ENCODE assay signal across 10 cellular contexts in genomic region chr1:205301842-205302588, GRCh38. TPM values are rescaled to one million over a fixed set of nuclear protein-coding genes. Genes with fewer than 3 reads are reported as not detected.
DNase-seq lines count a peak whose midpoint lies in the region; ATAC-seq and TF ChIP-seq lines count a peak whose summit lies in the region.
"Had no signal": no experiment of that assay in that cellular context is flagged by ENCODE, and none has a peak within 500 bp of the region (broad histone marks: within the 10 kb centered on the region; RNA-seq: fewer than 3 reads in every experiment).

No MANE protein-coding gene starts in this region.

- H3K27me3 Mint-ChIP-seq in GM23338 (ENCODE audit: insufficient read depth, low read depth, poor library complexity) = peaks cover 23% of the 10 kb centered on the region

- H3K4me3 Mint-ChIP-seq in GM23338 = peak overlapping the region; percentile 57

- H3K4me3 ChIP-seq in GM23338 (peak overlapping the region; percentile 37), WERI-Rb-1 (ENCODE audit: low read depth, low read length) (peak overlapping the region; percentile 33), iPS DF 6.9 (ENCODE audit: low read length) (no peak overlapping the region), spleen (no peak overlapping the region)

- intact Hi-C loops in spleen (cut with DNase I; ENCODE audit: low total_unique reads) = no loop called here

- DNase-seq in GM23338 (ENCODE audit: low spot score) = no peak
- DNase-seq in WERI-Rb-1 = no peak
- no peak for DNase-seq in iPS DF 6.9 (ENCODE audit: low read depth, low spot score)
- no peak for DNase-seq in spleen
- no peak for DNase-seq in stimulated activated CD4-positive, alpha-beta T cell treated with anti-CD3 and anti-CD28 coated beads, Interleukin-4, amount 100 ng/mL, for 4 hours
- DNase-seq in superior temporal gyrus (ENCODE audit: extremely low spot score) = no peak
- no peak for DNase-seq in NCI-H524 treated with DMSO at 0.1 percent for 48 hours (lab: John Stamatoyannopoulos, UW)
- DNase-seq: activated CD4-positive, alpha-beta T cell treated with anti-CD3 and anti-CD28 coated beads, Interleukin-2, amount 50 U/mL, for 4 hours; cortex of kidney had no signal

- H3K27ac ChIP-seq in GM23338 (ENCODE audit: low read depth) (peak overlapping the region; percentile 100), WERI-Rb-1 (peak overlapping the region; percentile 93), iPS DF 6.9 (ENCODE audit: low read length) (peak overlapping the region; percentile 74), spleen (peak overlapping the region in 7 of 8 donors; percentile 44 to 67 (median 64))

- WGBS in iPS DF 6.9 (ENCODE audit: insufficient coverage, insufficient read length) = no CpG with 5 or more reads among the region's 6 CpGs
- 80 to 90% (median 86%) methylated on average over 6 of the region's 6 CpGs for WGBS in spleen, 5 donors

- TF ChIP-seq CTCF in GM23338 (conservative IDR thresholded peaks at IDR 0.05; ENCODE audit: low read depth in 2 of 2) (no peak), WERI-Rb-1 (IDR thresholded peaks at IDR 0.05; ENCODE audit: low read depth, low read length) (no peak), spleen (IDR thresholded peaks at IDR 0.05 in 8 of 11, conservative IDR thresholded peaks at IDR 0.05 in 3 of 11) (no peak)

- no peak for TF ChIP-seq POLR2A in spleen (IDR thresholded peaks at IDR 0.05)

- peaks cover 15% of the 10 kb centered on the region for H3K36me3 ChIP-seq in GM23338 (ENCODE audit: insufficient read depth)
- peaks cover 52% of the 10 kb centered on the region for H3K36me3 ChIP-seq in WERI-Rb-1
- H3K36me3 ChIP-seq in iPS DF 6.9 (ENCODE audit: control insufficient read depth, insufficient read depth, low read length) = peaks cover 37% of the 10 kb centered on the region
- peaks cover 5 to 59% (median 54%) of the 10 kb centered on the region in 6 donors for H3K36me3 ChIP-seq in spleen

- peaks cover 4% of the 10 kb centered on the region; the same call in 1 of the 2 replicates for H3K79me2 ChIP-seq in GM23338 (replicated peaks; ENCODE audit: insufficient read depth)

- peak overlapping the region; percentile 100 for H3K27ac Mint-ChIP-seq in GM23338

- H3K9me3 Mint-ChIP-seq in GM23338 = no peaks in the 10 kb centered on the region

- H3K4me1 ChIP-seq in GM23338 (ENCODE audit: insufficient read depth) = peaks cover 34% of the 10 kb centered on the region
- peaks cover 14% of the 10 kb centered on the region for H3K4me1 ChIP-seq in iPS DF 6.9 (ENCODE audit: control insufficient read depth, insufficient read depth, low read length)
- H3K4me1 ChIP-seq in spleen = peaks cover 4 to 75% (median 27%) of the 10 kb centered on the region in 6 donors

- H3K9me2 ChIP-seq in GM23338 (ENCODE audit: insufficient read depth) = no peaks in the 10 kb centered on the region

- H3K27me3 ChIP-seq in GM23338 (ENCODE audit: insufficient read depth) (no peaks in the 10 kb centered on the region), WERI-Rb-1 (ENCODE audit: insufficient read depth, low read depth, severe bottlenecking) (no peaks in the 10 kb centered on the region), iPS DF 6.9 (ENCODE audit: control insufficient read depth, insufficient read depth, low read length) (no peaks in the 10 kb centered on the region), spleen (replicated peaks in 1 of 7) (no peaks in the 10 kb centered on the region)

- no peak for ATAC-seq in GM23338
- ATAC-seq in GM18909 (IDR thresholded peaks at IDR 0.05; ENCODE audit: poor library complexity, unreplicated experiment) = no peak

- H4K20me1 ChIP-seq in GM23338 (replicated peaks; ENCODE audit: insufficient read depth) = no peaks in the 10 kb centered on the region

- H3K4me1 Mint-ChIP-seq in GM23338 = peaks cover 48% of the 10 kb centered on the region

- H2AFZ ChIP-seq in GM23338 = no peak overlapping the region

- peaks cover 12% of the 10 kb centered on the region for H3F3A ChIP-seq in GM23338 (replicated peaks; ENCODE audit: low read depth)

- no peaks in the 10 kb centered on the region for H3K9me3 ChIP-seq in WERI-Rb-1 (ENCODE audit: severe bottlenecking)
- no peaks in the 10 kb centered on the region for H3K9me3 ChIP-seq in iPS DF 6.9 (ENCODE audit: control insufficient read depth, insufficient read depth, low read length)
- H3K9me3 ChIP-seq in spleen = no peaks in the 10 kb centered on the region

- peak overlapping the region; percentile 66 for H3K4me2 ChIP-seq in GM23338

- H3K36me3 Mint-ChIP-seq in GM23338 (ENCODE audit: low read depth) = peaks cover 47% of the 10 kb centered on the region

TF ChIP-seq in GM23338, 12 proteins besides CTCF, POLR2A, EP300 and RAD21:
- TF ChIP-seq ZNF114 (CRISPR knock-in tag; IDR thresholded peaks at IDR 0.05) (no peak), JUNB (IDR thresholded peaks at IDR 0.05; ENCODE audit: unreplicated experiment) (no peak)
TF ChIP-seq in GM23338: peak in this region for 0.

RNA-seq across cellular contexts. Expression of gene NUAK2, which starts 19.5 kb away (rescaled TPM):
- 10.4 and 15.3 TPM in 2 replicates for total RNA-seq in GM23338 (2014; rRNA removed; shearing (Covaris generic))
- polyA plus RNA-seq in GM23338 (2016; fragmentation: Nextera tagmentation; extraction: Ambion mirVana) (7.7 and 7.8 TPM in 2 replicates), spleen (1 to 10 TPM; 5.7 to 6.6 (median 5.8) TPM)
- total RNA-seq in spleen = 10 to 100 TPM in 6 of 7 donors, 1 to 10 TPM in 1; 9.3 to 32.7 (median 20.0) TPM

RNA-seq across cellular contexts. Expression of gene KLHDC8A, which starts 54.7 kb away (rescaled TPM):
- total RNA-seq in GM23338 (2014; rRNA removed; shearing (Covaris generic)) = 2.4 and 2.8 TPM in 2 replicates
- polyA plus RNA-seq in GM23338 (2016; fragmentation: Nextera tagmentation; extraction: Ambion mirVana) (1.3 and 1.7 TPM in 2 replicates), spleen (under 1 TPM; 0.26 to 0.48 (median 0.39) TPM)
- total RNA-seq in spleen = 1 to 10 TPM in 1 of 7 donors, under 1 TPM in 3, not detected in 3; 0.17 to 2.8 (median 0.62) TPM

Comparison
In these comparisons a context has a peak if more than half of its experiments do, and no peak if none do; other contexts are left out.
1. H3K4me3 ChIP-seq: peak in GM23338 (single experiment) and WERI-Rb-1 (single experiment); none in iPS DF 6.9 (single experiment) and spleen (0 of 8).
2. Peak in every context shown above with its lines, with median percentiles within 50 percentile points of each other: H3K27ac ChIP-seq.